ENCODE assay signal across 1 cellular context in the genomic region with DNA sequence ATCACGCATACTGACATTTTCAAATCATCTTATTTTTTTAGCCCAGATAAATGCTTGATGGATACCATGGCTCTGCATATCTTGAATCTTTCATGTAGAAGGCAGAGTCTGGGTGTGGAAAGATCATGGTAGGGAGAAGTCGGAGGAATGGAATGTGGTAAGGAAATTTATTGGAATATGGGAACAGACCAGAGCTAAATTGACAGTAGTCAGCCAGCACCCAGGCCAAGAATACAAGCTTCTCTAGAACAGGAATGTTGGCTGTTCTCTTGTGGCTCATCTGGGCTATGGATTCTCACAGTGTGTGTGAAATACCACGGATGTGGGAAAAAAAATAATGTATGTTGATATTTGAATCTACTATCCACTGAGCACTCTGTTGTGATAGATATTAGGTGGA.
TF ChIP-seq lines count a peak whose summit lies in the region.

No MANE protein-coding gene starts in this region.

TF ChIP-seq in HepG2, 621 proteins besides CTCF, POLR2A, EP300 and RAD21 (continued from another document):
- TF ChIP-seq MXD1 (CRISPR knock-in tag; IDR thresholded peaks at IDR 0.05) (no peak), ZMAT5 (CRISPR knock-in tag; IDR thresholded peaks at IDR 0.05; ENCODE audit: borderline replicate concordance, low read depth) (no peak), ZMYM2 (CRISPR knock-in tag; IDR thresholded peaks at IDR 0.05) (no peak), JUNB (CRISPR knock-in tag; IDR thresholded peaks at IDR 0.05; ENCODE audit: borderline replicate concordance) (no peak)
- TF ChIP-seq, protein P1, sequence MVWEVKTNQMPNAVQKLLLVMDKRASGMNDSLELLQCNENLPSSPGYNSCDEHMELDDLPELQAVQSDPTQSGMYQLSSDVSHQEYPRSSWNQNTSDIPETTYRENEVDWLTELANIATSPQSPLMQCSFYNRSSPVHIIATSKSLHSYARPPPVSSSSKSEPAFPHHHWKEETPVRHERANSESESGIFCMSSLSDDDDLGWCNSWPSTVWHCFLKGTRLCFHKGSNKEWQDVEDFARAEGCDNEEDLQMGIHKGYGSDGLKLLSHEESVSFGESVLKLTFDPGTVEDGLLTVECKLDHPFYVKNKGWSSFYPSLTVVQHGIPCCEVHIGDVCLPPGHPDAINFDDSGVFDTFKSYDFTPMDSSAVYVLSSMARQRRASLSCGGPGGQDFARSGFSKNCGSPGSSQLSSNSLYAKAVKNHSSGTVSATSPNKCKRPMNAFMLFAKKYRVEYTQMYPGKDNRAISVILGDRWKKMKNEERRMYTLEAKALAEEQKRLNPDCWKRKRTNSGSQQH (CRISPR knock-in tag; IDR thresholded peaks at IDR 0.05; ENCODE audit: low read depth), result no peak
